Comparison of ENCODE assay signal across 15 cellular contexts in the genomic region with DNA sequence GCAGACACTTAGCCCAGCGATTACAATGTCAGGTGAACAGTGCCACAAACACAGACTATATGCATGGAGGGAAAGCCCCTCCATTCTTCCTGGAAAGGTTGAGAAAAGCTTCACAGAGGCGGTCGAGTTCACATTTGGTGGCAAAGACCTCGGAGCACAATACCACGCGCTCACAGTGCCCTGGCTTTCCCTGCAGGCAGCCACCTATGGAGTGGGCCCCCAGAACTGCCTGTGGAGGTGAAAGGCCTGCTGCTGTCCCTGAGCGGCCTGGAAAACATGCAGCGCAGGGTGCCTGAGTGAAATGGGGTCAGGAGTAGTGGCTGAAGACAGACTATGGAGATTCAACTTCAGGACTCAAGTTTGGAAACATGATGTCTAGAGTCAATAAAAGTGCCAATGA. TPM values are rescaled to one million over a fixed set of nuclear protein-coding genes. Genes with fewer than 3 reads are reported as not detected.
A peak's percentile ranks its signal among the peaks of the same experiment; 100 is the strongest.
DNase-seq lines count a peak whose midpoint lies in the region; ATAC-seq and TF ChIP-seq lines count a peak whose summit lies in the region.
"Had no signal": no experiment of that assay in that cellular context is flagged by ENCODE, and none has a peak within 500 bp of the region (broad histone marks: within the 10 kb centered on the region; RNA-seq: fewer than 3 reads in every experiment).

No MANE protein-coding gene starts in this region.

- intact Hi-C loops in activated CD8-positive, alpha-beta T cell treated with anti-CD3 and anti-CD28 coated beads for 36 hours (cut with micrococcal nuclease): no loop called here
- intact Hi-C loops in left ventricle myocardium superior (cut with micrococcal nuclease): no loop called here
- intact Hi-C loops in spleen (cut with DNase I; ENCODE audit: low total_unique reads): no loop called here

- DNase-seq in activated CD8-positive, alpha-beta T cell treated with anti-CD3 and anti-CD28 coated beads, Interleukin-2, amount 10 ng/mL, durations not matched to agents 7 days and 5 days: no peak
- no peak for DNase-seq in activated CD8-positive, alpha-beta T cell treated with anti-CD3 and anti-CD28 coated beads for 36 hours
- DNase-seq in cardiac muscle cell (ENCODE audit: low read depth in 1 of 2, low spot score in 1 of 2) (no peak), left ventricle myocardium superior (no peak), spleen (peak; percentile 47)
- DNase-seq: AML-193; Caco-2; CD4-positive, alpha-beta T cell; HCEC 1CT had no signal

- H3K4me3 ChIP-seq in cardiac muscle cell: no peak overlapping the region
- H3K4me3 ChIP-seq in spleen: no peak overlapping the region
- H3K4me3 ChIP-seq: A549, GM23338 had no signal

- H3K4me1 ChIP-seq in cardiac muscle cell (ENCODE audit: low read depth): peaks cover 35% of the 10 kb centered on the region
- peaks cover 0 to 23% (median 14%) of the 10 kb centered on the region in 6 donors for H3K4me1 ChIP-seq in spleen

- ATAC-seq in activated CD8-positive, alpha-beta T cell treated with anti-CD3 and anti-CD28 coated beads, Interleukin-2, amount 10 ng/mL, durations not matched to agents 7 days and 5 days: no peak
- ATAC-seq in activated CD8-positive, alpha-beta T cell treated with anti-CD3 and anti-CD28 coated beads for 36 hours: no peak
- no peak for ATAC-seq in left ventricle myocardium superior
- ATAC-seq in activated T-helper 17 cell treated with anti-CD3 and anti-CD28 coated beads, Interleukin-2, amount 50 U/mL, for 72 hours (replicated peaks): no peak
- no peak for ATAC-seq in GM21528 (IDR thresholded peaks at IDR 0.05; ENCODE audit: low FRiP score, unreplicated experiment)
- ATAC-seq: A549, GM23338 had no signal

- 88 to 99% (median 94%) methylated on average over 8 of the region's 8 CpGs for WGBS in spleen, 5 donors

- POLR2A ChIA-PET in activated CD8-positive, alpha-beta T cell treated with anti-CD3 and anti-CD28 coated beads, Interleukin-2, amount 10 ng/mL, durations not matched to agents 7 days and 5 days (lab: Charles Lee): no interaction called here
- POLR2A ChIA-PET in activated CD8-positive, alpha-beta T cell treated with anti-CD3 and anti-CD28 coated beads for 36 hours (lab: Charles Lee): interaction anchor here (0.6 kb wide), 1 partner anchor 24 kb away, joined by 3 read pairs; no protein-coding TSS in a partner anchor

- no peak overlapping the region for H3K4me3 Mint-ChIP-seq in activated CD8-positive, alpha-beta T cell treated with anti-CD3 and anti-CD28 coated beads, Interleukin-2, amount 10 ng/mL, durations not matched to agents 7 days and 5 days
- H3K4me3 Mint-ChIP-seq in activated CD8-positive, alpha-beta T cell treated with anti-CD3 and anti-CD28 coated beads for 36 hours: no peak overlapping the region
- H3K4me3 Mint-ChIP-seq in activated T-helper 17 cell treated with anti-CD3 and anti-CD28 coated beads, Interleukin-2, amount 50 U/mL, for 72 hours: no peak overlapping the region
- H3K4me3 Mint-ChIP-seq: CD4-positive, alpha-beta T cell; GM23338 had no signal

- peaks cover 30% of the 10 kb centered on the region for H3K4me1 Mint-ChIP-seq in activated CD8-positive, alpha-beta T cell treated with anti-CD3 and anti-CD28 coated beads, Interleukin-2, amount 10 ng/mL, durations not matched to agents 7 days and 5 days (ENCODE audit: low read depth)
- peaks cover 19% of the 10 kb centered on the region for H3K4me1 Mint-ChIP-seq in activated CD8-positive, alpha-beta T cell treated with anti-CD3 and anti-CD28 coated beads for 36 hours (ENCODE audit: low read depth)
- H3K4me1 Mint-ChIP-seq in activated T-helper 17 cell treated with anti-CD3 and anti-CD28 coated beads, Interleukin-2, amount 50 U/mL, for 72 hours: peaks cover 9% of the 10 kb centered on the region

- TF ChIP-seq CTCF in activated CD8-positive, alpha-beta T cell treated with anti-CD3 and anti-CD28 coated beads for 36 hours (IDR thresholded peaks at IDR 0.05): no peak
- no peak for TF ChIP-seq CTCF in cardiac muscle cell (IDR thresholded peaks at IDR 0.05; ENCODE audit: low read depth, low read length)
- TF ChIP-seq CTCF in spleen (IDR thresholded peaks at IDR 0.05 in 8 of 11, conservative IDR thresholded peaks at IDR 0.05 in 3 of 11): no peak

- H3K27me3 ChIP-seq in cardiac muscle cell (no peaks in the 10 kb centered on the region), spleen (replicated peaks in 1 of 7) (no peaks in the 10 kb centered on the region)

- H3K9me3 Mint-ChIP-seq in activated CD8-positive, alpha-beta T cell treated with anti-CD3 and anti-CD28 coated beads, Interleukin-2, amount 10 ng/mL, durations not matched to agents 7 days and 5 days (ENCODE audit: insufficient read depth): no peaks in the 10 kb centered on the region
- no peaks in the 10 kb centered on the region for H3K9me3 Mint-ChIP-seq in activated CD8-positive, alpha-beta T cell treated with anti-CD3 and anti-CD28 coated beads for 36 hours
- H3K9me3 Mint-ChIP-seq in activated T-helper 17 cell treated with anti-CD3 and anti-CD28 coated beads, Interleukin-2, amount 50 U/mL, for 72 hours: no peaks in the 10 kb centered on the region
- H3K9me3 Mint-ChIP-seq: CD4-positive, alpha-beta T cell; GM23338 had no signal

- H3K27me3 Mint-ChIP-seq in activated CD8-positive, alpha-beta T cell treated with anti-CD3 and anti-CD28 coated beads, Interleukin-2, amount 10 ng/mL, durations not matched to agents 7 days and 5 days (ENCODE audit: low read depth): no peaks in the 10 kb centered on the region
- H3K27me3 Mint-ChIP-seq in activated CD8-positive, alpha-beta T cell treated with anti-CD3 and anti-CD28 coated beads for 36 hours: no peaks in the 10 kb centered on the region
- no peaks in the 10 kb centered on the region for H3K27me3 Mint-ChIP-seq in activated T-helper 17 cell treated with anti-CD3 and anti-CD28 coated beads, Interleukin-2, amount 50 U/mL, for 72 hours
- H3K27me3 Mint-ChIP-seq: CD4-positive, alpha-beta T cell had no signal

- H3K27ac ChIP-seq in cardiac muscle cell (peak overlapping the region; percentile 20), spleen (no peak overlapping the region)
- H3K27ac ChIP-seq: 22Rv1, A549, C4-2B had no signal

- H3K27ac Mint-ChIP-seq in activated CD8-positive, alpha-beta T cell treated with anti-CD3 and anti-CD28 coated beads, Interleukin-2, amount 10 ng/mL, durations not matched to agents 7 days and 5 days: peak overlapping the region; percentile 8
- no peak overlapping the region for H3K27ac Mint-ChIP-seq in activated CD8-positive, alpha-beta T cell treated with anti-CD3 and anti-CD28 coated beads for 36 hours
- peak overlapping the region; percentile 69 for H3K27ac Mint-ChIP-seq in activated T-helper 17 cell treated with anti-CD3 and anti-CD28 coated beads, Interleukin-2, amount 50 U/mL, for 72 hours
- H3K27ac Mint-ChIP-seq: CD4-positive, alpha-beta T cell; GM23338 had no signal

- no peaks in the 10 kb centered on the region for H3K36me3 ChIP-seq in cardiac muscle cell
- peaks cover 0 to 93% (median 15%) of the 10 kb centered on the region in 6 donors for H3K36me3 ChIP-seq in spleen

- CTCF ChIA-PET in activated CD8-positive, alpha-beta T cell treated with anti-CD3 and anti-CD28 coated beads, Interleukin-2, amount 10 ng/mL, durations not matched to agents 7 days and 5 days (lab: Charles Lee): interaction anchor here (1.5 kb wide), 1 partner anchor 8 kb away, joined by 5 read pairs; no protein-coding TSS in a partner anchor
- CTCF ChIA-PET in activated CD8-positive, alpha-beta T cell treated with anti-CD3 and anti-CD28 coated beads for 36 hours (lab: Charles Lee): no interaction called here

- no peak for TF ChIP-seq POLR2A in spleen (IDR thresholded peaks at IDR 0.05)

- H3K36me3 Mint-ChIP-seq in activated CD8-positive, alpha-beta T cell treated with anti-CD3 and anti-CD28 coated beads, Interleukin-2, amount 10 ng/mL, durations not matched to agents 7 days and 5 days (ENCODE audit: low read depth): peaks cover 19% of the 10 kb centered on the region
- peaks cover 32% of the 10 kb centered on the region for H3K36me3 Mint-ChIP-seq in activated CD8-positive, alpha-beta T cell treated with anti-CD3 and anti-CD28 coated beads for 36 hours (ENCODE audit: low read depth)
- peaks cover 53% of the 10 kb centered on the region for H3K36me3 Mint-ChIP-seq in activated T-helper 17 cell treated with anti-CD3 and anti-CD28 coated beads, Interleukin-2, amount 50 U/mL, for 72 hours (ENCODE audit: low read depth)

- H3K9me3 ChIP-seq in cardiac muscle cell (ENCODE audit: low read depth) (no peaks in the 10 kb centered on the region), spleen (no peaks in the 10 kb centered on the region)
- H3K9me3 ChIP-seq: A549, Caco-2 had no signal

RNA-seq across cellular contexts. Expression of a gene that starts 26.9 kb away (rescaled TPM):
- 10 to 100 TPM in 1 of 2 experiments, 1 to 10 TPM in 1; 8.8 to 11.4 TPM for total RNA-seq in activated CD8-positive, alpha-beta T cell treated with anti-CD3 and anti-CD28 coated beads, Interleukin-2, amount 10 ng/mL, durations not matched to agents 7 days and 5 days
- total RNA-seq in activated CD8-positive, alpha-beta T cell treated with anti-CD3 and anti-CD28 coated beads for 36 hours: 10 to 100 TPM; 17.9 to 19.0 TPM
- 11.7 and 14.5 TPM in 2 replicates for total RNA-seq in cardiac muscle cell
- 19.5 and 19.9 TPM in 2 replicates for polyA plus RNA-seq in cardiac muscle cell
- 4.8 TPM for total RNA-seq in left ventricle myocardium superior
- 10 to 100 TPM in 1 of 2 donors, 1 to 10 TPM in 1; 8.4 to 19.2 TPM for total RNA-seq in activated T-helper 17 cell treated with anti-CD3 and anti-CD28 coated beads, Interleukin-2, amount 50 U/mL, for 72 hours
- total RNA-seq in spleen: 10 to 100 TPM; 16.9 to 30.2 (median 22.1) TPM
- polyA plus RNA-seq in spleen: 1 to 10 TPM; 5.8 to 8.9 (median 7.3) TPM
